In the genomic region with DNA sequence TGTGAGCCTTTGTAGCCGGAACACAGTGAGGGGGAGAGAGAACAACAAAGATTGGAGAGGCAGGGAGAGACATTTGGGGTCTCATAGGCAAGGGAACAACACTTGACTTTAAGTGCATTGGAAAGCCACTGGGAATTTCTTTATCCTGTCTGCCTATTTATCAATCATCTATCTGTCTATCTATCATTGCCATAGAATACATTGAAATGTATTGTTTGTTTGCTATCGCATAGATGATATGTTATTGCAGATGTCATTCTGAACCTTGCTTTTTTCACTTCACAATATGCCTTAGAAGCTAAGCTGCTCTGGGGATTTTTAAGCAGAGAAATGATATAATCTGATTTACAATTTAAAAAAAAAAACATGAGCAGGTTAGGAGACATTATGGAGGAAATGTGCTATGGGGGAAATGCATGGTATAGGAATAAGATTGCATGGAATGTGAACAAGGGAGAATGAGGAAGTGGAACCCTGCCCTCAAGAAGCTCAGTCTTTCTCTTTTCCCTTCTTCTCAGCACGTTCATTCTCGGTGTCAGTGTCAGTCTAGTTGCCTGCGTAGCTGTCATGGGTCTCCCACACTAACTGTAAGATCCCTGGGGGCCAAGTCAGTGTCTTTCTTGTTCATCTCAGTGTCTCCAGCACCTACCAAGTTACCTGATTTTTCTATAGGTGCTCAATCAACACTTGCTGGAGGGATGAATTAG, we compare ENCODE assay signal across 1 cellular context.
TF ChIP-seq lines count a peak whose summit lies in the region.

No MANE protein-coding gene starts in this region.

TF ChIP-seq in H1, 55 proteins besides CTCF, POLR2A, EP300 and RAD21 (continued from another document):
- TF ChIP-seq RNF2 (IDR thresholded peaks at IDR 0.05; ENCODE audit: borderline replicate concordance, low read depth, low read length, missing control alignments, poor library complexity, severe bottlenecking), result no peak
- TF ChIP-seq, protein P1, sequence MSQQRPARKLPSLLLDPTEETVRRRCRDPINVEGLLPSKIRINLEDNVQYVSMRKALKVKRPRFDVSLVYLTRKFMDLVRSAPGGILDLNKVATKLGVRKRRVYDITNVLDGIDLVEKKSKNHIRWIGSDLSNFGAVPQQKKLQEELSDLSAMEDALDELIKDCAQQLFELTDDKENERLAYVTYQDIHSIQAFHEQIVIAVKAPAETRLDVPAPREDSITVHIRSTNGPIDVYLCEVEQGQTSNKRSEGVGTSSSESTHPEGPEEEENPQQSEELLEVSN (IDR thresholded peaks at IDR 0.05), result no peak
- no peak for TF ChIP-seq TCF12 (IDR thresholded peaks at IDR 0.05; ENCODE audit: low read depth, low read length)
- no peak for TF ChIP-seq GABPA (IDR thresholded peaks at IDR 0.05; ENCODE audit: borderline replicate concordance, insufficient read depth, low read length)
- no peak for TF ChIP-seq SAP30 (IDR thresholded peaks at IDR 0.05; ENCODE audit: insufficient read depth, insufficient replicate concordance, low read length)
- no peak for TF ChIP-seq CBX5 (IDR thresholded peaks at IDR 0.05; ENCODE audit: low read depth, low read length)
